In the genomic region with DNA sequence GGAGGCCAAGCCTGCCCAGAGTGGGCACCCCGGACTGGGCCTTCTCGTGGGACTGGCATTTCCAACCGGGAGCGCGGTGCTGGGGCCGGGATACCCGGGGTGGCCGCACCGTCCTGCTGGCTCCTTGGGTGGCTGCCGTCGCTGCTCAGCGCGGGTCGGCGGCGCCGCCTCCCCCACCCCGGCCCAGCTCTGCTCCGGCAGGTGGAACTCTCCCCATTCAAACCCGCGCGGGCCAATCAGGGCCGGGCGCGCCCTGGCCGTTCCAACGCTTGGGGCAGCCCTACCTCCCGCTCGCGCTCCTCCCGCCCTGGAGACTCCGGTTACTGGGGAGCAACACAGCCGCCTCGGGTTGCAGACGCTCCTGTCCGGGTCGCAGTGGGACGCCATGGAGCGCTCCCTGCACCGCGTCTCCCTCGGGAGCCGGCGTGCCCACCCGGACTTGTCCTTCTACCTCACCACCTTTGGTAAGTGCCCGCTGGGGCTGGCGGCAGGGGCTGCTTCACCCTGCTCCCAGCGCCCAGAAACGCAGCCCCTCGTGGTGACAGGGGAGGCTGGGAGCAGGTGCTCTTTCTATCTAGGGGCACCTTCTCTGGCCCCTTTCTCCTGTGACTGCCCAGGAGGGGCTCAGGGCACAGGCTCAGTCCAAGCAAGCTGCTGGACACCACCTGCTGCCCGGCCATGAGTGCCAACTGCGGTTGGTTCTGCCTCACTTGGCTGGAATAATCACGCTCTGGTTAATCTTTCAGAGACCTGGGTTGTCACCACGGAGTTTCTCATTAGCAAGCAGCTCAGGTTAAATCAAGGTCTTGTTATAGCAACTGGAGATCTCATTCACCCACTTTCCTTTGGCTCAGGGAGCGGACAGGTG, we compare ENCODE assay signal across 1 cellular context.
TF ChIP-seq lines count a peak whose summit lies in the region.

A gene (plus strand): TSS at position 310 of the 868 bp plus-strand sequence. CDS start 76 bp downstream, at position 386.

TF ChIP-seq in HepG2, 621 proteins besides CTCF, POLR2A, EP300 and RAD21 (continued from another document and continues in another):
- TF ChIP-seq, protein P1, sequence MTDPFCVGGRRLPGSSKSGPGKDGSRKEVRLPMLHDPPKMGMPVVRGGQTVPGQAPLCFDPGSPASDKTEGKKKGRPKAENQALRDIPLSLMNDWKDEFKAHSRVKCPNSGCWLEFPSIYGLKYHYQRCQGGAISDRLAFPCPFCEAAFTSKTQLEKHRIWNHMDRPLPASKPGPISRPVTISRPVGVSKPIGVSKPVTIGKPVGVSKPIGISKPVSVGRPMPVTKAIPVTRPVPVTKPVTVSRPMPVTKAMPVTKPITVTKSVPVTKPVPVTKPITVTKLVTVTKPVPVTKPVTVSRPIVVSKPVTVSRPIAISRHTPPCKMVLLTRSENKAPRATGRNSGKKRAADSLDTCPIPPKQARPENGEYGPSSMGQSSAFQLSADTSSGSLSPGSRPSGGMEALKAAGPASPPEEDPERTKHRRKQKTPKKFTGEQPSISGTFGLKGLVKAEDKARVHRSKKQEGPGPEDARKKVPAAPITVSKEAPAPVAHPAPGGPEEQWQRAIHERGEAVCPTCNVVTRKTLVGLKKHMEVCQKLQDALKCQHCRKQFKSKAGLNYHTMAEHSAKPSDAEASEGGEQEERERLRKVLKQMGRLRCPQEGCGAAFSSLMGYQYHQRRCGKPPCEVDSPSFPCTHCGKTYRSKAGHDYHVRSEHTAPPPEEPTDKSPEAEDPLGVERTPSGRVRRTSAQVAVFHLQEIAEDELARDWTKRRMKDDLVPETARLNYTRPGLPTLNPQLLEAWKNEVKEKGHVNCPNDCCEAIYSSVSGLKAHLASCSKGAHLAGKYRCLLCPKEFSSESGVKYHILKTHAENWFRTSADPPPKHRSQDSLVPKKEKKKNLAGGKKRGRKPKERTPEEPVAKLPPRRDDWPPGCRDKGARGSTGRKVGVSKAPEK (CRISPR knock-in tag; IDR thresholded peaks at IDR 0.05; ENCODE audit: borderline replicate concordance) = no peak
- TF ChIP-seq FOSL2 (CRISPR knock-in tag; IDR thresholded peaks at IDR 0.05) = no peak
- peak; percentile 37; the same call in 1 of the 2 replicates for TF ChIP-seq ZNF615 (CRISPR knock-in tag; IDR thresholded peaks at IDR 0.05; ENCODE audit: borderline replicate concordance)
- TF ChIP-seq HOXA7 (CRISPR knock-in tag; IDR thresholded peaks at IDR 0.05) = no peak
- no peak for TF ChIP-seq ZSCAN12 (CRISPR knock-in tag; IDR thresholded peaks at IDR 0.05)
- no peak for TF ChIP-seq NPAS2 (CRISPR knock-in tag; IDR thresholded peaks at IDR 0.05; ENCODE audit: borderline replicate concordance)
- TF ChIP-seq, protein P2, sequence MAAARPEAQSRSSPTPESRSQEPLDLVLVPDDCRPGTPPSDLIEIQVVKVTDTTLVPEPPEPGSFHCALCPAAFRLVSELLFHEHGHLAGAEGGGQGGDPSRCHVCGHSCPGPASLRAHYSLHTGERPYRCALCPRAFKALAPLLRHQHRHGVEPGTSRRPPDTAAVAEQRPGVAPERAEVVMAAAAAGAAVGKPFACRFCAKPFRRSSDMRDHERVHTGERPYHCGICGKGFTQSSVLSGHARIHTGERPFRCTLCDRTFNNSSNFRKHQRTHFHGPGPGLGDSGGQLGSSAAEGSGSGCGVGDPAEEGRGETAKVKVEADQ (CRISPR knock-in tag; IDR thresholded peaks at IDR 0.05; ENCODE audit: borderline replicate concordance) = peak; percentile 50; the same call in 1 of the 2 replicates
- peak; percentile 21 for TF ChIP-seq ASH2L (IDR thresholded peaks at IDR 0.05; ENCODE audit: insufficient read length, low read depth, low read length)
- TF ChIP-seq KDM2A (CRISPR knock-in tag; IDR thresholded peaks at IDR 0.05; ENCODE audit: borderline replicate concordance, low read depth) = peak; percentile 44; the same call in 1 of the 2 replicates
- TF ChIP-seq SKI (IDR thresholded peaks at IDR 0.05; ENCODE audit: partially characterized antibody) = no peak
- TF ChIP-seq, protein P3, sequence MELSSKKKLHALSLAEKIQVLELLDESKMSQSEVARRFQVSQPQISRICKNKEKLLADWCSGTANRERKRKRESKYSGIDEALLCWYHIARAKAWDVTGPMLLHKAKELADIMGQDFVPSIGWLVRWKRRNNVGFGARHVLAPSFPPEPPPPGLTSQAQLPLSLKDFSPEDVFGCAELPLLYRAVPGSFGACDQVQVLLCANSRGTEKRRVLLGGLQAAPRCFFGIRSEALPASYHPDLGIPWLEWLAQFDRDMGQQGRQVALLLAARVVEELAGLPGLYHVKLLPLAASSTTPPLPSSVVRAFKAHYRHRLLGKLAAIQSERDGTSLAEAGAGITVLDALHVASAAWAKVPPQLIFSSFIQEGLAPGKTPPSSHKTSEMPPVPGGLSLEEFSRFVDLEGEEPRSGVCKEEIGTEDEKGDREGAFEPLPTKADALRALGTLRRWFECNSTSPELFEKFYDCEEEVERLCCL (CRISPR knock-in tag; IDR thresholded peaks at IDR 0.05; ENCODE audit: borderline replicate concordance) = no peak
- peak; percentile 47; the same call in 1 of the 2 replicates for TF ChIP-seq MED1 (CRISPR knock-in tag; IDR thresholded peaks at IDR 0.05)
- TF ChIP-seq NCOA2 (CRISPR knock-in tag; IDR thresholded peaks at IDR 0.05) = no peak
- TF ChIP-seq TCF7L2 (IDR thresholded peaks at IDR 0.05; ENCODE audit: low read depth, low read length) = no peak
- TF ChIP-seq ZNF337 (CRISPR knock-in tag; IDR thresholded peaks at IDR 0.05; ENCODE audit: borderline replicate concordance, low read depth) = no peak
- TF ChIP-seq, protein P4, sequence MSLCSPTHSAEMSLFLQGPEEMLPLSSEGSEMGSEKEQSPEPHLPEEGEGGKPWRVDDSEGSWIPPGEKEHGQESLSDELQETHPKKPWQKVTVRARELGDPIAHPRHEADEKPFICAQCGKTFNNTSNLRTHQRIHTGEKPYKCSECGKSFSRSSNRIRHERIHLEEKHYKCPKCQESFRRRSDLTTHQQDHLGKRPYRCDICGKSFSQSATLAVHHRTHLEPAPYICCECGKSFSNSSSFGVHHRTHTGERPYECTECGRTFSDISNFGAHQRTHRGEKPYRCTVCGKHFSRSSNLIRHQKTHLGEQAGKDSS (CRISPR knock-in tag; IDR thresholded peaks at IDR 0.05; ENCODE audit: borderline replicate concordance, low read depth) = peak; percentile 48; the same call in 1 of the 2 replicates
- TF ChIP-seq SMAD1 (CRISPR knock-in tag; IDR thresholded peaks at IDR 0.05; ENCODE audit: borderline replicate concordance, low read depth) = no peak
- TF ChIP-seq TMF1 (CRISPR knock-in tag; IDR thresholded peaks at IDR 0.05; ENCODE audit: low read depth) = no peak
- no peak for TF ChIP-seq NFKB2 (CRISPR knock-in tag; IDR thresholded peaks at IDR 0.05; ENCODE audit: borderline replicate concordance)
- TF ChIP-seq NCOA5 (CRISPR knock-in tag; IDR thresholded peaks at IDR 0.05) = no peak
- no peak for TF ChIP-seq POLR2AphosphoS2 (IDR thresholded peaks at IDR 0.05; ENCODE audit: low read depth, low read length)
- peak; percentile 81; the same call in 1 of the 2 replicates for TF ChIP-seq ZNF34 (CRISPR knock-in tag; IDR thresholded peaks at IDR 0.05; ENCODE audit: borderline replicate concordance)
- TF ChIP-seq ZFP36 (IDR thresholded peaks at IDR 0.05; ENCODE audit: borderline replicate concordance, low read depth, low read length, partially characterized antibody) = no peak
- TF ChIP-seq SCMH1 (CRISPR knock-in tag; IDR thresholded peaks at IDR 0.05; ENCODE audit: borderline replicate concordance) = no peak
- TF ChIP-seq HNRNPLL (IDR thresholded peaks at IDR 0.05; ENCODE audit: low read depth, low read length, poor library complexity, severe bottlenecking) = peak; percentile 39
- no peak for TF ChIP-seq NFRKB (IDR thresholded peaks at IDR 0.05)
- no peak for TF ChIP-seq ZNF850 (CRISPR knock-in tag; conservative IDR thresholded peaks at IDR 0.05)
- no peak for TF ChIP-seq MAZ (IDR thresholded peaks at IDR 0.05; ENCODE audit: borderline replicate concordance, low read depth, low read length)
- TF ChIP-seq MAZ (CRISPR knock-in tag; IDR thresholded peaks at IDR 0.05; ENCODE audit: low read depth) = 0 out of 2 replicates have a peak, but pooled peaks have one; percentile 22
- no peak for TF ChIP-seq EHMT2 (IDR thresholded peaks at IDR 0.05; ENCODE audit: borderline replicate concordance, low read depth, low read length)
- no peak; the same call in 1 of the 2 replicates for TF ChIP-seq SOX5 (CRISPR knock-in tag; IDR thresholded peaks at IDR 0.05; ENCODE audit: borderline replicate concordance)
- TF ChIP-seq SRSF1 (optimal IDR thresholded peaks at IDR 0.05; ENCODE audit: low read depth, low read length) = no peak
- no peak for TF ChIP-seq JUND (CRISPR knock-in tag; IDR thresholded peaks at IDR 0.05)
- TF ChIP-seq ZNF780A (CRISPR knock-in tag; IDR thresholded peaks at IDR 0.05) = 0 out of 2 replicates have a peak, but pooled peaks have one; percentile 60
- no peak for TF ChIP-seq ZFP62 (CRISPR knock-in tag; IDR thresholded peaks at IDR 0.05)
- no peak for TF ChIP-seq TP53 (CRISPR knock-in tag; conservative IDR thresholded peaks at IDR 0.05)
- TF ChIP-seq, protein P5, sequence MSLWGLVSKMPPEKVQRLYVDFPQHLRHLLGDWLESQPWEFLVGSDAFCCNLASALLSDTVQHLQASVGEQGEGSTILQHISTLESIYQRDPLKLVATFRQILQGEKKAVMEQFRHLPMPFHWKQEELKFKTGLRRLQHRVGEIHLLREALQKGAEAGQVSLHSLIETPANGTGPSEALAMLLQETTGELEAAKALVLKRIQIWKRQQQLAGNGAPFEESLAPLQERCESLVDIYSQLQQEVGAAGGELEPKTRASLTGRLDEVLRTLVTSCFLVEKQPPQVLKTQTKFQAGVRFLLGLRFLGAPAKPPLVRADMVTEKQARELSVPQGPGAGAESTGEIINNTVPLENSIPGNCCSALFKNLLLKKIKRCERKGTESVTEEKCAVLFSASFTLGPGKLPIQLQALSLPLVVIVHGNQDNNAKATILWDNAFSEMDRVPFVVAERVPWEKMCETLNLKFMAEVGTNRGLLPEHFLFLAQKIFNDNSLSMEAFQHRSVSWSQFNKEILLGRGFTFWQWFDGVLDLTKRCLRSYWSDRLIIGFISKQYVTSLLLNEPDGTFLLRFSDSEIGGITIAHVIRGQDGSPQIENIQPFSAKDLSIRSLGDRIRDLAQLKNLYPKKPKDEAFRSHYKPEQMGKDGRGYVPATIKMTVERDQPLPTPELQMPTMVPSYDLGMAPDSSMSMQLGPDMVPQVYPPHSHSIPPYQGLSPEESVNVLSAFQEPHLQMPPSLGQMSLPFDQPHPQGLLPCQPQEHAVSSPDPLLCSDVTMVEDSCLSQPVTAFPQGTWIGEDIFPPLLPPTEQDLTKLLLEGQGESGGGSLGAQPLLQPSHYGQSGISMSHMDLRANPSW (CRISPR knock-in tag; IDR thresholded peaks at IDR 0.05; ENCODE audit: borderline replicate concordance) = no peak
- no peak for TF ChIP-seq ZNF30 (CRISPR knock-in tag; IDR thresholded peaks at IDR 0.05)
- no peak for TF ChIP-seq HHEX (CRISPR knock-in tag; IDR thresholded peaks at IDR 0.05)
- TF ChIP-seq ZNF883 (CRISPR knock-in tag; IDR thresholded peaks at IDR 0.05; ENCODE audit: not compliant biosample characterization) = peak; percentile 48
- TF ChIP-seq ZNF549 (CRISPR knock-in tag; IDR thresholded peaks at IDR 0.05) = no peak
- TF ChIP-seq ZNF333 (CRISPR knock-in tag; IDR thresholded peaks at IDR 0.05; ENCODE audit: borderline replicate concordance) = peak; percentile 78
- 0 out of 2 replicates have a peak, but pooled peaks have one; percentile 25 for TF ChIP-seq CBX5 (CRISPR knock-in tag; IDR thresholded peaks at IDR 0.05; ENCODE audit: borderline replicate concordance)
- TF ChIP-seq, protein P6, sequence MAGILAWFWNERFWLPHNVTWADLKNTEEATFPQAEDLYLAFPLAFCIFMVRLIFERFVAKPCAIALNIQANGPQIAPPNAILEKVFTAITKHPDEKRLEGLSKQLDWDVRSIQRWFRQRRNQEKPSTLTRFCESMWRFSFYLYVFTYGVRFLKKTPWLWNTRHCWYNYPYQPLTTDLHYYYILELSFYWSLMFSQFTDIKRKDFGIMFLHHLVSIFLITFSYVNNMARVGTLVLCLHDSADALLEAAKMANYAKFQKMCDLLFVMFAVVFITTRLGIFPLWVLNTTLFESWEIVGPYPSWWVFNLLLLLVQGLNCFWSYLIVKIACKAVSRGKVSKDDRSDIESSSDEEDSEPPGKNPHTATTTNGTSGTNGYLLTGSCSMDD (CRISPR knock-in tag; IDR thresholded peaks at IDR 0.05) = no peak
- TF ChIP-seq, protein P7, sequence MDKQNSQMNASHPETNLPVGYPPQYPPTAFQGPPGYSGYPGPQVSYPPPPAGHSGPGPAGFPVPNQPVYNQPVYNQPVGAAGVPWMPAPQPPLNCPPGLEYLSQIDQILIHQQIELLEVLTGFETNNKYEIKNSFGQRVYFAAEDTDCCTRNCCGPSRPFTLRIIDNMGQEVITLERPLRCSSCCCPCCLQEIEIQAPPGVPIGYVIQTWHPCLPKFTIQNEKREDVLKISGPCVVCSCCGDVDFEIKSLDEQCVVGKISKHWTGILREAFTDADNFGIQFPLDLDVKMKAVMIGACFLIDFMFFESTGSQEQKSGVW (CRISPR knock-in tag; IDR thresholded peaks at IDR 0.05; ENCODE audit: borderline replicate concordance) = no peak
- peak; percentile 86 for TF ChIP-seq ZNF292 (CRISPR knock-in tag; IDR thresholded peaks at IDR 0.05; ENCODE audit: borderline replicate concordance, low read depth)
- TF ChIP-seq SRSF4 (IDR thresholded peaks at IDR 0.05; ENCODE audit: low read depth, low read length, poor library complexity, severe bottlenecking) = no peak
- TF ChIP-seq ZNF792 (CRISPR knock-in tag; IDR thresholded peaks at IDR 0.05) = no peak; the same call in 1 of the 2 replicates
- TF ChIP-seq HOXA9 (CRISPR knock-in tag; IDR thresholded peaks at IDR 0.05; ENCODE audit: borderline replicate concordance) = peak; percentile 61; the same call in 1 of the 2 replicates
- TF ChIP-seq, protein P8, sequence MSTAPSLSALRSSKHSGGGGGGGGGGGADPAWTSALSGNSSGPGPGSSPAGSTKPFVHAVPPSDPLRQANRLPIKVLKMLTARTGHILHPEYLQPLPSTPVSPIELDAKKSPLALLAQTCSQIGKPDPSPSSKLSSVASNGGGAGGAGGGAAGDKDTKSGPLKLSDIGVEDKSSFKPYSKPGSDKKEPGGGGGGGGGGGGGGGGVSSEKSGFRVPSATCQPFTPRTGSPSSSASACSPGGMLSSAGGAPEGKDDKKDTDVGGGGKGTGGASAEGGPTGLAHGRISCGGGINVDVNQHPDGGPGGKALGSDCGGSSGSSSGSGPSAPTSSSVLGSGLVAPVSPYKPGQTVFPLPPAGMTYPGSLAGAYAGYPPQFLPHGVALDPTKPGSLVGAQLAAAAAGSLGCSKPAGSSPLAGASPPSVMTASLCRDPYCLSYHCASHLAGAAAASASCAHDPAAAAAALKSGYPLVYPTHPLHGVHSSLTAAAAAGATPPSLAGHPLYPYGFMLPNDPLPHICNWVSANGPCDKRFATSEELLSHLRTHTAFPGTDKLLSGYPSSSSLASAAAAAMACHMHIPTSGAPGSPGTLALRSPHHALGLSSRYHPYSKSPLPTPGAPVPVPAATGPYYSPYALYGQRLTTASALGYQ (CRISPR knock-in tag; IDR thresholded peaks at IDR 0.05) = peak; percentile 30; the same call in 1 of the 2 replicates
- 0 out of 2 replicates have a peak, but pooled peaks have one; percentile 46 for TF ChIP-seq ZZZ3 (CRISPR knock-in tag; IDR thresholded peaks at IDR 0.05; ENCODE audit: borderline replicate concordance)
- TF ChIP-seq ZNF20 (CRISPR knock-in tag; IDR thresholded peaks at IDR 0.05) = no peak
- TF ChIP-seq ZNF205 (CRISPR knock-in tag; IDR thresholded peaks at IDR 0.05) = 0 out of 2 replicates have a peak, but pooled peaks have one; percentile 49
- no peak for TF ChIP-seq TOPORS (CRISPR knock-in tag; IDR thresholded peaks at IDR 0.05)
- peak; percentile 58; the same call in 1 of the 2 replicates for TF ChIP-seq ZNF782 (CRISPR knock-in tag; IDR thresholded peaks at IDR 0.05; ENCODE audit: borderline replicate concordance)
- no peak for TF ChIP-seq ZNF660 (CRISPR knock-in tag; IDR thresholded peaks at IDR 0.05; ENCODE audit: borderline replicate concordance, low read depth)
- TF ChIP-seq ZNF761 (CRISPR knock-in tag; conservative IDR thresholded peaks at IDR 0.05) = peak; percentile 97
